10 cellular contexts compared by ENCODE assay signal in genomic region chr14:74793506-74794155, GRCh38. TPM values are rescaled to one million over a fixed set of nuclear protein-coding genes. Genes with fewer than 3 reads are reported as not detected.
DNase-seq lines count a peak whose midpoint lies in the region; ATAC-seq and TF ChIP-seq lines count a peak whose summit lies in the region.
"Had no signal": no experiment of that assay in that cellular context is flagged by ENCODE, and none has a peak within 500 bp of the region (broad histone marks: within the 10 kb centered on the region; RNA-seq: fewer than 3 reads in every experiment).

No MANE protein-coding gene starts in this region.

- peaks cover 13% of the 10 kb centered on the region for H3K36me3 Mint-ChIP-seq in chondrocyte (ENCODE audit: low read depth)

- H3K79me2 ChIP-seq in OCI-LY1 (ENCODE audit: insufficient read depth, low read length): peaks cover 7% of the 10 kb centered on the region; the same call in 1 of the 2 replicates

- intact Hi-C loops in prostate gland (cut with DNase I): loop anchor here (10.0 kb wide), 1 partner anchor 289 kb away; no protein-coding TSS in a partner anchor

- DNase-seq in ELR (ENCODE audit: low read depth) (peak; percentile 32), chondrocyte (ENCODE audit: low spot score) (no peak), prostate gland (ENCODE audit: low spot score) (no peak), NCI-H345 (lab: John Stamatoyannopoulos, UW) (no peak)
- DNase-seq: GOT3, NCI-H526 had no signal

- H3K27me3 ChIP-seq in OCI-LY1 (ENCODE audit: insufficient read depth, low read length) (no peaks in the 10 kb centered on the region), prostate gland (replicated peaks; ENCODE audit: insufficient read depth) (no peaks in the 10 kb centered on the region)

- H3K4me3 ChIP-seq in OCI-LY1 (ENCODE audit: low read depth, low read length, poor library complexity, severe bottlenecking) (no peak overlapping the region), prostate gland (no peak overlapping the region)

- no peak overlapping the region for H3K4me3 Mint-ChIP-seq in chondrocyte (ENCODE audit: unreplicated experiment)

- H3K4me1 Mint-ChIP-seq in chondrocyte (ENCODE audit: low read depth): peaks cover 29% of the 10 kb centered on the region

- ATAC-seq in GM18861 (IDR thresholded peaks at IDR 0.05; ENCODE audit: unreplicated experiment) (no peak), GM19351 (IDR thresholded peaks at IDR 0.05; ENCODE audit: unreplicated experiment) (no peak), HG02884 (IDR thresholded peaks at IDR 0.05; ENCODE audit: unreplicated experiment) (no peak)

- H3K27me3 Mint-ChIP-seq in chondrocyte (ENCODE audit: low read depth): no peaks in the 10 kb centered on the region

- H3K27ac Mint-ChIP-seq in chondrocyte (ENCODE audit: unreplicated experiment): peak overlapping the region; percentile 42

- no peaks in the 10 kb centered on the region for H3F3A ChIP-seq in OCI-LY1 (ENCODE audit: insufficient read depth, low read length)

- H3K36me3 ChIP-seq in OCI-LY1 (ENCODE audit: insufficient read depth, low read length) (peaks cover 65% of the 10 kb centered on the region), prostate gland (no peaks in the 10 kb centered on the region)

- H4K20me1 ChIP-seq in OCI-LY1 (ENCODE audit: insufficient read depth, low read length): no peaks in the 10 kb centered on the region

- H3K9me3 ChIP-seq in OCI-LY1 (ENCODE audit: low read length) (no peaks in the 10 kb centered on the region), prostate gland (no peaks in the 10 kb centered on the region)

- no peak overlapping the region for H3K9ac ChIP-seq in OCI-LY1 (ENCODE audit: low read length)

- peaks cover 15% of the 10 kb centered on the region for H3K4me1 ChIP-seq in OCI-LY1 (ENCODE audit: insufficient read depth, low read length, severe bottlenecking)
- peaks cover 4% of the 10 kb centered on the region for H3K4me1 ChIP-seq in prostate gland (replicated peaks)

- TF ChIP-seq POLR2A in prostate gland (IDR thresholded peaks at IDR 0.05): no peak

- no peaks in the 10 kb centered on the region for H3K9me2 ChIP-seq in OCI-LY1 (ENCODE audit: low read depth, low read length)

- H2AFZ ChIP-seq in OCI-LY1 (ENCODE audit: low read length): no peak overlapping the region

- H3K9me3 Mint-ChIP-seq in chondrocyte (ENCODE audit: low read depth): peaks cover 4% of the 10 kb centered on the region

- H3K4me2 ChIP-seq in OCI-LY1 (ENCODE audit: low read length): no peak overlapping the region

- 38% methylated on average over 3 of the region's 3 CpGs for WGBS in prostate gland

- H3K27ac ChIP-seq in OCI-LY1 (ENCODE audit: low read depth, low read length, poor library complexity, severe bottlenecking): no peak overlapping the region
- H3K27ac ChIP-seq in prostate gland: peak overlapping the region; percentile 6 to 39

- peak; percentile 42 for TF ChIP-seq CTCF in OCI-LY1 (IDR thresholded peaks at IDR 0.05; ENCODE audit: low read length)
- TF ChIP-seq CTCF in chondrocyte (IDR thresholded peaks at IDR 0.05): peak; percentile 61
- peak in 1 of 4 experiments; percentile 30 for TF ChIP-seq CTCF in prostate gland (IDR thresholded peaks at IDR 0.05)

RNA-seq across cellular contexts. Expression of gene YLPM1, which starts 30.5 kb away (rescaled TPM):
- total RNA-seq in chondrocyte (51.3 to 85.0 TPM (median 51.8 TPM) in 3 replicates), prostate gland (10 to 100 TPM; 39.0 to 71.9 TPM)
